In genomic region chr2:107068069-107068468, GRCh38 we compare ENCODE assay signal across 17 cellular contexts.
"Had no signal": no experiment of that assay in that cellular context is flagged by ENCODE, and none has a peak within 500 bp of the region (broad histone marks: within the 10 kb centered on the region; RNA-seq: fewer than 3 reads in every experiment).

No MANE protein-coding gene starts in this region.

- H3K4me1 ChIP-seq: body of pancreas, gastroesophageal sphincter had no signal

- H3K27ac ChIP-seq: body of pancreas, gastroesophageal sphincter, tibial nerve had no signal

- H3K4me3 ChIP-seq: body of pancreas, gastroesophageal sphincter, lung, tibial nerve had no signal

- H3K36me3 ChIP-seq: gastroesophageal sphincter, tibial nerve had no signal

- DNase-seq: activated CD4-positive, alpha-beta T cell treated with anti-CD3 and anti-CD28 coated beads, Interleukin-2, amount 10 ng/mL, durations not matched to agents 7 days and 5 days; activated CD8-positive, alpha-beta memory T cell treated with anti-CD3 and anti-CD28 coated beads, Interleukin-2, amount 50 U/mL, for 48 hours; activated gamma-delta T cell treated with Interleukin-2 at 50 U/mL for 16 hours; activated naive CD8-positive, alpha-beta T cell treated with anti-CD3 and anti-CD28 coated beads for 36 hours; amygdala; body of pancreas; caudate nucleus; erythroblast; left cardiac atrium; naive thymus-derived CD4-positive, alpha-beta T cell; posterior cingulate gyrus; retina; stimulated activated CD4-positive, alpha-beta T cell treated with anti-CD3 and anti-CD28 coated beads, Interleukin-4, amount 100 ng/mL, for 1 hour; stimulated activated naive CD4-positive, alpha-beta T cell had no signal

- H3K27me3 ChIP-seq: body of pancreas, gastroesophageal sphincter, tibial nerve had no signal

- ATAC-seq: body of pancreas; gastroesophageal sphincter; left cardiac atrium; naive thymus-derived CD4-positive, alpha-beta T cell had no signal

- H3K9me3 ChIP-seq: body of pancreas, gastroesophageal sphincter, tibial nerve had no signal
